6 cellular contexts compared by ENCODE assay signal in the genomic region with DNA sequence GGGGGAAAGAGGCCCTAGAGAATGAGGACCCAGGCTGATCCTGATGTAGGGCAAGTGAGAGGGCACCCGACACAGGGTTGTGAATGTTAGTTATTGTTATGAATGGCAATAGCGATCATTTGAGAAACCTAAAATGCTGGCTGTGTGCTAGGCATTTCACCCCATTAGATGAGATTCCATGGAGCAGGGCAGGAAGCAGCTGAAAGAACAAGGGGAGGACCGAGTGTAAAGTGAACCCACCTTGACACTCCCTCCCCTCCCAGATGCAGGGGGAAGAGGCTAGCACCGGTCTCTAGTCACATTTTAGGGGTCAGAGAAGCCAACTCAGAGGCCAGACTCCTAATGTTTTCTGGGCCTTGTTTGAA.
DNase-seq lines count a peak whose midpoint lies in the region; ATAC-seq and TF ChIP-seq lines count a peak whose summit lies in the region.

No MANE protein-coding gene starts in this region.

- H3K27me3 Mint-ChIP-seq in central memory CD8-positive, alpha-beta T cell, result no peaks in the 10 kb centered on the region

- H3K36me3 Mint-ChIP-seq in central memory CD8-positive, alpha-beta T cell (ENCODE audit: insufficient read depth), result peaks cover 14% of the 10 kb centered on the region

- H3K4me3 ChIP-seq in KMS-11 (IDR thresholded peaks at IDR 0.05; ENCODE audit: insufficient read depth, low read depth, low read length) (no peak overlapping the region), rectal smooth muscle tissue (ENCODE audit: low read length) (peak overlapping the region; percentile 69)

- DNase-seq in central memory CD8-positive, alpha-beta T cell (ENCODE audit: low spot score in 2 of 2), result no peak
- DNase-seq in anterior cingulate cortex (lab: John Stamatoyannopoulos, UW) (no peak), NCI-H2171 (lab: John Stamatoyannopoulos, UW) (no peak)

- H3K9ac ChIP-seq in KMS-11 (no peak overlapping the region; the same call in 1 of the 2 replicates), rectal smooth muscle tissue (ENCODE audit: low read length) (no peak overlapping the region)

- no peak for ATAC-seq in central memory CD8-positive, alpha-beta T cell (replicated peaks; ENCODE audit: extremely low read depth, poor library complexity, severe bottlenecking)
- no peak for ATAC-seq in GM19467 (IDR thresholded peaks at IDR 0.05; ENCODE audit: unreplicated experiment)

- TF ChIP-seq CTCF in KMS-11 (conservative IDR thresholded peaks at IDR 0.05; ENCODE audit: low read depth, low read length), result no peak

- H3K4me3 Mint-ChIP-seq in central memory CD8-positive, alpha-beta T cell, result peak overlapping the region; percentile 71

- peak overlapping the region; percentile 43; the same call in 1 of the 2 replicates for H3K4me2 ChIP-seq in KMS-11

- H3K27ac ChIP-seq in KMS-11 (no peak overlapping the region), rectal smooth muscle tissue (ENCODE audit: low read depth, low read length) (no peak overlapping the region)

- H2AFZ ChIP-seq in KMS-11 (ENCODE audit: low read depth), result peak overlapping the region; percentile 61; the same call in 1 of the 2 replicates

- H3K27me3 ChIP-seq in KMS-11 (ENCODE audit: insufficient read depth, low read depth) (no peaks in the 10 kb centered on the region), rectal smooth muscle tissue (ENCODE audit: control insufficient read depth, insufficient read depth, low read length) (no peaks in the 10 kb centered on the region)

- H3K9me3 Mint-ChIP-seq in central memory CD8-positive, alpha-beta T cell, result no peaks in the 10 kb centered on the region

- H4K20me1 ChIP-seq in KMS-11 (ENCODE audit: insufficient read depth), result no peaks in the 10 kb centered on the region

- H3K79me2 ChIP-seq in KMS-11 (ENCODE audit: insufficient read depth, low read depth), result no peaks in the 10 kb centered on the region

- H3K4me1 Mint-ChIP-seq in central memory CD8-positive, alpha-beta T cell, result peaks cover 30% of the 10 kb centered on the region

- peaks cover 8% of the 10 kb centered on the region for H3K4me1 ChIP-seq in KMS-11 (ENCODE audit: low read depth, poor library complexity, severe bottlenecking)
- peaks cover 7% of the 10 kb centered on the region for H3K4me1 ChIP-seq in rectal smooth muscle tissue (ENCODE audit: control insufficient read depth, insufficient read depth, low read length)

- peak overlapping the region; percentile 44 for H3K27ac Mint-ChIP-seq in central memory CD8-positive, alpha-beta T cell (ENCODE audit: low read depth)

- H3K36me3 ChIP-seq in KMS-11 (ENCODE audit: insufficient read depth) (no peaks in the 10 kb centered on the region), rectal smooth muscle tissue (ENCODE audit: control insufficient read depth, insufficient read depth, low read length) (no peaks in the 10 kb centered on the region)
